In the genomic region with DNA sequence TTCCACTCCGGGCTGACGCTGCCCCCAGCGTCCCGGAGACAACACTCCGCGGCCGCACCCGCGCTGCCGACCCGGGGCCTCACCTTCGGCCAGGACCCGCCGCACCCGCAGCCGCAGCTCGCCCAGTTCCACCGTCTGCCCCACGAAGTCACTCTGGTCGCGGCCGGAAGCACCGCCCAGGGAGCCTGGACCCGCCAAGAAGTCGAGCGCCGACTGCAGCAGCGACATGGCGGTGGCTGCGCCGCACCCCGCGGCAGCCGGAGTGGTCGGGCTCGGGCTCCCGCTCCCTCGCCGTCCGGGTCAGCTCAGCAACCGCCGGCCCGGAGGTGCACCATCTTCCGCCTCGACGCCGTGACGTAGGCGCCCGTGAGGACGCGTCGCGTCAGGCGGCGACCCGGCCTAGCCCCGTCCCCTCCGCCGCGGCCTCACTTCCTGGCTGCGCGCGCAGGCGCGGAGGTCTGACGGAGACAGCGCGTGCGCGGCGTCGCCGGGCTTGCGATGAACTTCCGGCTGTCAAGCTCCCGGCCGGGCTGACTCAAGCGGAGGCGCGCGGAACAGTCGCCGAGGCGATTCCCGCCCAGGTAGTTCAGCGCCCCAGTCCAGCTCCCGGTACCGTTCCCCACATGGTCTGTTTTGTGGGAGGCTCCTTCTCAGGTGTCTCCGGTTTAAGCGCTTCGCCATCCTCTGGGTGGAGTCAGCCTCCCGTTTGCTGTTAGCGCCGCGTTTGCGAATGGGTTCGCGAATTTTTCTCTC, we compare ENCODE assay signal across 8 cellular contexts. TPM values are rescaled to one million over a fixed set of nuclear protein-coding genes. Genes with fewer than 3 reads are reported as not detected.
DNase-seq lines count a peak whose midpoint lies in the region; ATAC-seq and TF ChIP-seq lines count a peak whose summit lies in the region.

Gene GAK, minus strand, starts transcription at position 357 of the 753 bp plus-strand sequence. Its CDS starts 129 bp downstream, at position 228.
A gene with protein sequence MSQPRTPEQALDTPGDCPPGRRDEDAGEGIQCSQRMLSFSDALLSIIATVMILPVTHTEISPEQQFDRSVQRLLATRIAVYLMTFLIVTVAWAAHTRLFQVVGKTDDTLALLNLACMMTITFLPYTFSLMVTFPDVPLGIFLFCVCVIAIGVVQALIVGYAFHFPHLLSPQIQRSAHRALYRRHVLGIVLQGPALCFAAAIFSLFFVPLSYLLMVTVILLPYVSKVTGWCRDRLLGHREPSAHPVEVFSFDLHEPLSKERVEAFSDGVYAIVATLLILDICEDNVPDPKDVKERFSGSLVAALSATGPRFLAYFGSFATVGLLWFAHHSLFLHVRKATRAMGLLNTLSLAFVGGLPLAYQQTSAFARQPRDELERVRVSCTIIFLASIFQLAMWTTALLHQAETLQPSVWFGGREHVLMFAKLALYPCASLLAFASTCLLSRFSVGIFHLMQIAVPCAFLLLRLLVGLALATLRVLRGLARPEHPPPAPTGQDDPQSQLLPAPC (plus strand): TSS at position 501 of the 753 bp plus-strand sequence. CDS start 15,280 bp downstream, outside the sequence.

- peak; percentile 98 for ATAC-seq in stimulated activated naive CD8-positive, alpha-beta T cell treated with anti-CD3 and anti-CD28 coated beads, Interleukin-15, Interleukin-2, amounts not matched to agents 100 U/mL and 50 U/mL, for 24 hours

- peak within 1 kb of the TSS; percentile 85 for H3K9ac ChIP-seq in ES-I3 (ENCODE audit: low read depth, low read length)

- no peaks in the 10 kb centered on the region for H3K9me3 ChIP-seq in ES-I3 (ENCODE audit: control insufficient read depth, insufficient read depth, low read length)
- H3K9me3 ChIP-seq in HAP-1 = no peaks in the 10 kb centered on the region
- no peaks in the 10 kb centered on the region for H3K9me3 ChIP-seq in MG63

- H3K36me3 Mint-ChIP-seq in nephron (ENCODE audit: low read depth) = no peaks in the 10 kb centered on the region

- peak within 1 kb of the TSS; percentile 95 to 98 (median 96) for H3K4me3 Mint-ChIP-seq in nephron

- H3K4me1 ChIP-seq in ES-I3 (ENCODE audit: insufficient read depth, low read length) (peaks cover 5% of the 10 kb centered on the region; the same call in 1 of the 2 replicates), HAP-1 (peaks cover 11% of the 10 kb centered on the region)

- H3K9me3 Mint-ChIP-seq in nephron = no peaks in the 10 kb centered on the region

- no peaks in the 10 kb centered on the region for H3K36me3 ChIP-seq in ES-I3 (ENCODE audit: insufficient read depth, low read length)
- H3K36me3 ChIP-seq in HAP-1 (replicated peaks) = no peaks in the 10 kb centered on the region
- H3K36me3 ChIP-seq in MG63 = no peaks in the 10 kb centered on the region

- in situ Hi-C loops in HAP-1 (cut with MboI; ENCODE audit: low sequenced_read_pairs) = no loop called here

- peaks cover 21% of the 10 kb centered on the region for H3K4me1 Mint-ChIP-seq in nephron

- H3K27me3 ChIP-seq in HAP-1 (ENCODE audit: low read depth) (no peaks in the 10 kb centered on the region), MG63 (no peaks in the 10 kb centered on the region)

- DNase-seq in HAP-1 (ENCODE audit: low spot score in 2 of 2) = peak; percentile 91 to 95
- DNase-seq in MG63 = peak; percentile 90
- peak; percentile 3 for DNase-seq in SHP77 treated with DMSO at 0.1 percent for 48 hours (lab: John Stamatoyannopoulos, UW)
- peak; percentile 99 for DNase-seq in activated effector memory CD4-positive, alpha-beta T cell treated with anti-CD3 and anti-CD28 coated beads, Interleukin-2, amount 50 U/mL, for 16 hours
- DNase-seq in fibroblast of the aortic adventitia (ENCODE audit: low read depth) = peak; percentile 93
- DNase-seq in stimulated activated naive CD8-positive, alpha-beta T cell treated with anti-CD3 and anti-CD28 coated beads, Interleukin-15, Interleukin-2, amounts not matched to agents 100 U/mL and 50 U/mL, for 24 hours = peak; percentile 98

- no peak for TF ChIP-seq CTCF in fibroblast of the aortic adventitia (IDR thresholded peaks at IDR 0.05; ENCODE audit: insufficient read depth, low read length)
- TF ChIP-seq CTCF in nephron (IDR thresholded peaks at IDR 0.05; ENCODE audit: unreplicated experiment in 3 of 3) = no peak

- peak within 1 kb of the TSS; percentile 76 to 90 (median 90) for H3K27ac Mint-ChIP-seq in nephron

- peak within 1 kb of the TSS; percentile 86 for H3K4me3 ChIP-seq in HAP-1
- peak within 1 kb of the TSS; percentile 85 for H3K4me3 ChIP-seq in MG63
- peak within 1 kb of the TSS; percentile 99 for H3K4me3 ChIP-seq in fibroblast of the aortic adventitia (ENCODE audit: low read depth, low read length)

- no peaks in the 10 kb centered on the region for H3K27me3 Mint-ChIP-seq in nephron (ENCODE audit: low read depth)

RNA-seq across cellular contexts. Expression of gene GAK, which starts in this region (rescaled TPM):
- total RNA-seq in MG63 (2014; rRNA removed; shearing (Covaris generic); ENCODE audit: low replicate concordance) = 57.1 and 67.9 TPM in 2 replicates
- total RNA-seq in fibroblast of the aortic adventitia (ENCODE audit: low replicate concordance) = 49.4 and 66.9 TPM in 2 replicates

RNA-seq across cellular contexts. Expression of the second gene that starts in this region (rescaled TPM):
- 14.1 and 15.0 TPM in 2 replicates for total RNA-seq in MG63 (2014; rRNA removed; shearing (Covaris generic); ENCODE audit: low replicate concordance)
- total RNA-seq in fibroblast of the aortic adventitia (ENCODE audit: low replicate concordance) = 5.6 and 13.8 TPM in 2 replicates

Comparison
In these comparisons a context has a peak if more than half of its experiments do, and no peak if none do; other contexts are left out.
1. Peak in every context shown above with its lines: DNase-seq, ATAC-seq and H3K4me3 ChIP-seq.
2. DNase-seq: peak in every context shown above with its lines; median percentile 99 in activated effector memory CD4-positive, alpha-beta T cell treated with anti-CD3 and anti-CD28 coated beads, Interleukin-2, amount 50 U/mL, for 16 hours; 98 in stimulated activated naive CD8-positive, alpha-beta T cell treated with anti-CD3 and anti-CD28 coated beads, Interleukin-15, Interleukin-2, amounts not matched to agents 100 U/mL and 50 U/mL, for 24 hours; 93 in HAP-1; 93 in fibroblast of the aortic adventitia; 90 in MG63; 3 in SHP77 treated with DMSO at 0.1 percent for 48 hours.